Comparison of ENCODE assay signal across 25 cellular contexts in genomic region chr12:132511516-132512196, GRCh38. TPM values are rescaled to one million over a fixed set of nuclear protein-coding genes. Genes with fewer than 3 reads are reported as not detected.
DNase-seq lines count a peak whose midpoint lies in the region; ATAC-seq and TF ChIP-seq lines count a peak whose summit lies in the region.
"Had no signal": no experiment of that assay in that cellular context is flagged by ENCODE, and none has a peak within 500 bp of the region (broad histone marks: within the 10 kb centered on the region; RNA-seq: fewer than 3 reads in every experiment).

No MANE protein-coding gene starts in this region.

- H3K4me1 Mint-ChIP-seq in endodermal cell = peaks cover 7% of the 10 kb centered on the region

- H3K36me3 ChIP-seq in endodermal cell (ENCODE audit: control insufficient read depth, insufficient read depth, low read length) = no peaks in the 10 kb centered on the region

- H3K27ac Mint-ChIP-seq in endodermal cell = no peak overlapping the region
- H3K27ac Mint-ChIP-seq: GM23338 had no signal

- H3K9me3 ChIP-seq in endodermal cell (ENCODE audit: control insufficient read depth, low read length) = no peaks in the 10 kb centered on the region
- H3K9me3 ChIP-seq: HAP-1 had no signal

- no peak for ATAC-seq in HG03457 (IDR thresholded peaks at IDR 0.05; ENCODE audit: unreplicated experiment)
- ATAC-seq: GM23338, Panc1 had no signal

- no peaks in the 10 kb centered on the region for H3K27me3 ChIP-seq in endodermal cell (ENCODE audit: control insufficient read depth, insufficient read depth, low read length, poor library complexity, severe bottlenecking)
- H3K27me3 ChIP-seq: BLaER1 treated with 17β-estradiol and CSF1 and Interleukin-3, amounts not matched to agents 10 nM and 100 nM had no signal

- no peak overlapping the region for H3K4me3 Mint-ChIP-seq in endodermal cell
- H3K4me3 Mint-ChIP-seq: CD4-positive, alpha-beta memory T cell; GM23338 had no signal

- H3K4me1 ChIP-seq in endodermal cell (ENCODE audit: control insufficient read depth, insufficient read depth, low read length) = peaks cover 9% of the 10 kb centered on the region
- H3K4me1 ChIP-seq: HAP-1 had no signal

- no peaks in the 10 kb centered on the region for H3K27me3 Mint-ChIP-seq in endodermal cell (ENCODE audit: insufficient read depth)
- H3K27me3 Mint-ChIP-seq: CD4-positive, alpha-beta memory T cell had no signal

- no peak overlapping the region for H3K4me3 ChIP-seq in endodermal cell (ENCODE audit: low read length)
- H3K4me3 ChIP-seq: BLaER1 treated with 17β-estradiol and CSF1 and Interleukin-3, amounts not matched to agents 10 nM and 100 nM; GM23338; HAP-1 had no signal

- TF ChIP-seq CTCF in endodermal cell (conservative IDR thresholded peaks at IDR 0.05) = no peak

- WGBS in endodermal cell (ENCODE audit: insufficient coverage in 1 of 2, insufficient read length in 1 of 2), 2 experiments = 95 to 99% methylated on average over 11 to 19 of the region's 19 CpGs

- in situ Hi-C loops in SK-MEL-5 (cut with HindIII; ENCODE audit: low pct_unique_long_range_greater_than_20kb, low sequenced_read_pairs) = no loop called here

- DNase-seq in SK-MEL-5 (ENCODE audit: low read depth, low spot score) (peak; percentile 56), endodermal cell (no peak), midbrain (lab: John Stamatoyannopoulos, UW) (peak; percentile 14), hepatic stellate cell (ENCODE audit: low spot score) (no peak)
- no peak for DNase-seq in activated CD8-positive, alpha-beta memory T cell treated with anti-CD3 and anti-CD28 coated beads, Interleukin-2, amount 50 U/mL, for 48 hours
- no peak for DNase-seq in activated CD4-positive, CD25-positive, alpha-beta regulatory T cell treated with anti-CD3 and anti-CD28 coated beads, Interleukin-2, amount 50 U/mL, for 72 hours
- DNase-seq: Calu3; CD4-positive, alpha-beta memory T cell; DMS53; GDM1; KBM-7; NCI-H1092; NCI-H1436 treated with DMSO at 0.1 percent for 48 hours; NCI-H1930; NCI-H2227 treated with DMSO at 0.1 percent for 48 hours; NCI-H510A; NCI-H748 treated with DMSO at 0.1 percent for 48 hours; NK-92 treated with Interleukin-12 subunit alpha and Interleukin-12 subunit beta, amount 100 ng/mL, for 24 hours had no signal

- H3K27ac ChIP-seq in endodermal cell (ENCODE audit: low read depth, low read length) = peak overlapping the region; percentile 51
- peak overlapping the region; percentile 80 for H3K27ac ChIP-seq in temporal lobe (ENCODE audit: low read depth, low read length)
- H3K27ac ChIP-seq: BLaER1 treated with 17β-estradiol and CSF1 and Interleukin-3, amounts not matched to agents 10 nM and 100 nM; HL-60 had no signal

- H3K36me3 Mint-ChIP-seq in endodermal cell (ENCODE audit: low read depth) = peaks cover 15% of the 10 kb centered on the region

- H3K9ac ChIP-seq in endodermal cell (ENCODE audit: extremely low read depth, low read length, poor library complexity, severe bottlenecking) = no peak overlapping the region

- peaks cover 7% of the 10 kb centered on the region for H3K9me3 Mint-ChIP-seq in endodermal cell

RNA-seq across cellular contexts. Expression of gene FBRSL1, which starts 21.7 kb away (rescaled TPM):
- 4.1 and 5.5 TPM in 2 replicates for total RNA-seq in SK-MEL-5 (2014; rRNA removed; shearing (Covaris generic))
- 40.6 and 52.2 TPM in 2 replicates for polyA plus RNA-seq in SK-MEL-5 (2015; cell fraction: cytosol; rRNA removed)
- 75.7 and 87.6 TPM in 2 replicates for polyA plus RNA-seq in SK-MEL-5 (2015; cell fraction: nucleus; rRNA removed)
- total RNA-seq in endodermal cell (10 to 100 TPM; 74.9 to 92.3 TPM), temporal lobe (43.5 TPM)
- polyA plus RNA-seq in endodermal cell (2013, experiment 1 of 2) = 72.6 TPM
- polyA plus RNA-seq in endodermal cell (2013, experiment 2 of 2) = 64.1 TPM

Comparison
In these comparisons a context has a peak if more than half of its experiments do, and no peak if none do; other contexts are left out.
1. DNase-seq: peak in SK-MEL-5 (single experiment) and midbrain (single experiment); none in endodermal cell (single experiment), hepatic stellate cell (single experiment), activated CD8-positive, alpha-beta memory T cell treated with anti-CD3 and anti-CD28 coated beads, Interleukin-2, amount 50 U/mL, for 48 hours (single experiment) and activated CD4-positive, CD25-positive, alpha-beta regulatory T cell treated with anti-CD3 and anti-CD28 coated beads, Interleukin-2, amount 50 U/mL, for 72 hours (single experiment).